ENCODE assay signal across 23 cellular contexts in the genomic region with DNA sequence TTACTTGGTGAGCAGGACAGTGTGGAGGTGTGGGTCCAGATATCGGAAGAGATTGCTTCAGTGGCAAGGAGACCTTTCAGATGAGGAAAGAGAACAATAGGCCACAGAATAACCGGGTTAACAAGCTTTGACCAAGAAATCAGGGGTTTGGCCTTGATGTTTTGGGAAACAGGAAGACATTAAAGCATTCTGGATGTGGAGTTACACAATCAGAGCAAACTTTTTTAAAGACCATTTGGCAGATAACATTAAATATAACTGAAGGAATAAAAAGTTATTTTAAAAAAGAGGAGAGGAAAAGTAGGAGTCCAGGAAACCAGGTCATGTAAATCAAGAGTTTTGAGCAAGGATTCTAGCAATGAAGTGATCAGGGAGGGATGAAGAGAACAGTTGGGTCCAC. TPM values are rescaled to one million over a fixed set of nuclear protein-coding genes. Genes with fewer than 3 reads are reported as not detected.
"Had no signal": no experiment of that assay in that cellular context is flagged by ENCODE, and none has a peak within 500 bp of the region (broad histone marks: within the 10 kb centered on the region; RNA-seq: fewer than 3 reads in every experiment).

No MANE protein-coding gene starts in this region.

- H3K9me3 Mint-ChIP-seq: T-cell had no signal

- ATAC-seq: K562, Panc1, PC-3, T-cell had no signal

- H3K4me3 Mint-ChIP-seq: T-cell had no signal

- H3K27ac Mint-ChIP-seq: T-cell had no signal

- DNase-seq: Kasumi-1; MM.1S; NCI-H1048; NCI-H1105; NCI-H1417; NCI-H146; NCI-H1694 treated with DMSO at 0.1 percent for 48 hours; NCI-H1930; NCI-H2081; NCI-H2107; NCI-H2227 treated with DMSO at 0.1 percent for 48 hours; NCI-H524; NCI-H526 treated with DMSO at 0.1 percent for 48 hours; NCI-H774; NK-92 treated with Interleukin-12 subunit alpha and Interleukin-12 subunit beta, amount 100 ng/mL, for 24 hours; PC-3; SHP77; SK-N-SH; SW 1271; T-cell had no signal

- H3K36me3 Mint-ChIP-seq: T-cell had no signal

- FAIRE-seq: K562 had no signal

RNA-seq across cellular contexts. Expression of gene TNFRSF11A, which starts 35.7 kb away (rescaled TPM):
- total RNA-seq: OCI-LY7 had no signal
